ENCODE assay signal across 18 cellular contexts in the genomic region with DNA sequence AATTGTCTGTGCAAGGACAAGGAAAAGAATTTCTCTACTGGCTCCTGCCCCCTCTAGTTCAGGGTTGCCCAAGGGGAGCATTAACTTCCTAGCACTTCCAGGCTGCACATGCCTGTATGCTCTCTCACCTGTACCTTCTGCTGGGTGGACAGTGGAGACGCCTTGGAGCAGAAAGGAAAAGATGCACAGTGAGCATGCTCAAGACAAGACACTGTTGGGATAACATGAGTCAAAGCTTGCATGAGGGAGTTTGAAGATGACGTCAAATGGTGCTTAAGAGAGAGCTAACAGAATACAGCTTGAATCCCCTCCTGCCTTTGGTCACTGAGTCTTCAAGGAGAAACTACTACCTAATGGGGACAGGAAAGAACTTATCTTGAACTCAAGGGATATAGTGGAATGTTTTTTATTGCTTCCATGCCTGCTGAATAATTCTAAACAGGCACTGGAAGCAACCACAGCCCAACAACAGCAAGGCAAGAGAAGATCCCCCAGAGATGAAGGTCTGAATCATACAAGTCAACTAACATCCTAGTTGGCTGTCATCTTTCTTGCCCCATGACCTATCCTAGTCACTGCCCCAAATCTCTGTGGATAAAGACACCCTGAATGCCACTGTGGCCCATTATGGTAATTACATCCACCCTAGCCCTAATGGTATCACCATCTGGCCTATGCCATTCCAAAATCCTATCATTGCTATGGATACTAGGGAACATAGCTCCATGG.
"Had no signal": no experiment of that assay in that cellular context is flagged by ENCODE, and none has a peak within 500 bp of the region (broad histone marks: within the 10 kb centered on the region; RNA-seq: fewer than 3 reads in every experiment).

No MANE protein-coding gene starts in this region.

- H3K4me3 ChIP-seq: ascending aorta, gastroesophageal sphincter, heart left ventricle, left ventricle myocardium inferior, SK-N-MC, testis, upper lobe of left lung had no signal

- H3K36me3 ChIP-seq: ascending aorta, gastroesophageal sphincter, heart left ventricle, left ventricle myocardium inferior, upper lobe of left lung had no signal

- H3K9me3 ChIP-seq: ascending aorta, gastroesophageal sphincter, heart left ventricle, left ventricle myocardium inferior, testis, upper lobe of left lung had no signal

- H3K27me3 Mint-ChIP-seq: activated naive CD4-positive, alpha-beta T cell treated with anti-CD3 and anti-CD28 coated beads, Interleukin-2, amount 10 ng/mL, durations not matched to agents 7 days and 5 days; progenitor cell of endocrine pancreas; stimulated activated naive CD8-positive, alpha-beta T cell treated with anti-CD3 and anti-CD28 coated beads, Interleukin-15, Interleukin-2, amounts not matched to agents 100 ng/mL and 50 ng/mL, for 24 hours had no signal

- H3K27me3 ChIP-seq: ascending aorta, gastroesophageal sphincter, heart left ventricle, testis, upper lobe of left lung had no signal

- H3K4me3 Mint-ChIP-seq: activated naive CD4-positive, alpha-beta T cell treated with anti-CD3 and anti-CD28 coated beads, Interleukin-2, amount 10 ng/mL, durations not matched to agents 7 days and 5 days; neural crest cell; stimulated activated naive CD8-positive, alpha-beta T cell treated with anti-CD3 and anti-CD28 coated beads, Interleukin-15, Interleukin-2, amounts not matched to agents 100 ng/mL and 50 ng/mL, for 24 hours had no signal

- H3K4me1 Mint-ChIP-seq: neural crest cell had no signal

- DNase-seq: activated CD4-positive, alpha-beta T cell treated with anti-CD3 and anti-CD28 coated beads for 4 hours; activated CD8-positive, alpha-beta memory T cell treated with anti-CD3 and anti-CD28 coated beads for 24 hours; activated naive CD4-positive, alpha-beta T cell treated with anti-CD3 and anti-CD28 coated beads, Interleukin-2, amount 10 ng/mL, durations not matched to agents 7 days and 5 days; cerebellar nuclear complex; cortex of kidney; erythroblast; heart left ventricle; left ventricle myocardium inferior; mammary epithelial cell; stimulated activated CD4-positive, alpha-beta T cell treated with anti-CD3 and anti-CD28 coated beads, Interleukin-2, amount 100 ng/mL, for 24 hours; testis; upper lobe of left lung had no signal

- H3K27ac ChIP-seq: ascending aorta, heart left ventricle, left ventricle myocardium inferior, SK-N-MC, testis, upper lobe of left lung had no signal

- ATAC-seq: gastroesophageal sphincter, heart left ventricle had no signal

- H3K9me3 Mint-ChIP-seq: activated naive CD4-positive, alpha-beta T cell treated with anti-CD3 and anti-CD28 coated beads, Interleukin-2, amount 10 ng/mL, durations not matched to agents 7 days and 5 days; neural crest cell; stimulated activated naive CD8-positive, alpha-beta T cell treated with anti-CD3 and anti-CD28 coated beads, Interleukin-15, Interleukin-2, amounts not matched to agents 100 ng/mL and 50 ng/mL, for 24 hours had no signal

- H3K4me1 ChIP-seq: ascending aorta, testis, upper lobe of left lung had no signal

- H3K27ac Mint-ChIP-seq: progenitor cell of endocrine pancreas had no signal
